8 cellular contexts compared by ENCODE assay signal in genomic region chr6:24936641-24937317, GRCh38. TPM values are rescaled to one million over a fixed set of nuclear protein-coding genes. Genes with fewer than 3 reads are reported as not detected.
DNase-seq lines count a peak whose midpoint lies in the region; ATAC-seq, FAIRE-seq and TF ChIP-seq lines count a peak whose summit lies in the region.

No MANE protein-coding gene starts in this region.

- peak; percentile 74 for TF ChIP-seq POLR2A in GM18505 (IDR thresholded peaks at IDR 0.05; ENCODE audit: borderline replicate concordance, extremely low read depth, insufficient read depth, insufficient read length)

- H4K20me1 ChIP-seq in OCI-LY7 (ENCODE audit: insufficient read depth, low read length), result no peaks in the 10 kb centered on the region

- intact Hi-C loops in OCI-LY7 (cut with micrococcal nuclease; ENCODE audit: unreplicated experiment), result loop anchor here (1.0 kb wide), 1 partner anchor 80 kb away; no protein-coding TSS in a partner anchor

- no peaks in the 10 kb centered on the region for H3K9me2 ChIP-seq in OCI-LY7 (ENCODE audit: insufficient read depth, low read length)

- POLR2A ChIA-PET in OCI-LY7 (lab: Charles Lee), result interaction anchor here (0.5 to 6.5 kb wide), 11 partner anchors 9 to 89 kb away, joined by 3 to 90 read pairs (median 4); no protein-coding TSS in a partner anchor

- FAIRE-seq in urothelium cell line (lab: Jason Lieb, UNC), result no peak

- H3K36me3 ChIP-seq in OCI-LY7 (ENCODE audit: insufficient read depth, low read length), result no peaks in the 10 kb centered on the region; the same call in 1 of the 2 replicates

- peak; percentile 54 for ATAC-seq in GM18505 (IDR thresholded peaks at IDR 0.05; ENCODE audit: unreplicated experiment)
- ATAC-seq in GM21786 (IDR thresholded peaks at IDR 0.05; ENCODE audit: unreplicated experiment), result peak; percentile 66

- TF ChIP-seq CTCF in OCI-LY7 (conservative IDR thresholded peaks at IDR 0.05; ENCODE audit: low read length), result no peak
- no peak for TF ChIP-seq CTCF in fibroblast of pulmonary artery (IDR thresholded peaks at IDR 0.05; ENCODE audit: low read length, missing control alignments)

- CTCF ChIA-PET in OCI-LY7 (lab: Charles Lee; ENCODE audit: unreplicated experiment), result interaction anchor here (0.7 to 1.2 kb wide), 6 partner anchors 17 to 414 kb away, joined by 3 to 4 read pairs (median 4); no protein-coding TSS in a partner anchor

- H3K9me3 ChIP-seq in OCI-LY7 (ENCODE audit: low read length), result peaks cover 6% of the 10 kb centered on the region; the same call in 1 of the 2 replicates

- H3K79me2 ChIP-seq in OCI-LY7 (ENCODE audit: insufficient read depth, low read depth, low read length), result peaks cover 28% of the 10 kb centered on the region

- H3K27ac ChIP-seq in OCI-LY7 (ENCODE audit: low read depth, low read length, poor library complexity, severe bottlenecking), result peak overlapping the region; percentile 88

- DNase-seq in OCI-LY7 (ENCODE audit: low spot score) (no peak), fibroblast of pulmonary artery (ENCODE audit: low read depth) (peak; percentile 12), NCI-H69 (lab: John Stamatoyannopoulos, UW) (no peak), 8988T (no peak), urothelium cell line (ENCODE audit: low spot score) (no peak), AG20443 (ENCODE audit: low spot score) (no peak)

- peak overlapping the region; percentile 9; the same call in 1 of the 2 replicates for H2AFZ ChIP-seq in OCI-LY7 (ENCODE audit: low read length)

- H3K4me1 ChIP-seq in OCI-LY7 (ENCODE audit: insufficient read depth, low read length, poor library complexity, severe bottlenecking), result peaks cover 92% of the 10 kb centered on the region

- peak overlapping the region; percentile 68 for H3K4me3 ChIP-seq in OCI-LY7 (ENCODE audit: low read depth, low read length, poor library complexity, severe bottlenecking)
- H3K4me3 ChIP-seq in fibroblast of pulmonary artery (replicated peaks; ENCODE audit: low read depth, low read length), result no peak overlapping the region

- peak overlapping the region; percentile 96 for H3K4me2 ChIP-seq in OCI-LY7 (ENCODE audit: low read length)

- no TSS peak for BruUV-seq in OCI-LY7 (replicated peaks; lab: Mats Ljungman, UMichigan)

RNA-seq across cellular contexts. Expression of gene RIPOR2, which starts 1.0 kb away (rescaled TPM):
- 18.0 and 18.7 TPM in 2 replicates for total RNA-seq in OCI-LY7 (2014; rRNA removed; shearing (Covaris generic))
- total RNA-seq in OCI-LY7 (2022), result 28.5 and 28.9 TPM in 2 replicates
